ENCODE assay signal across 8 cellular contexts in genomic region chr1:63593303-63593886, GRCh38. TPM values are rescaled to one million over a fixed set of nuclear protein-coding genes. Genes with fewer than 3 reads are reported as not detected.
DNase-seq lines count a peak whose midpoint lies in the region; ATAC-seq, FAIRE-seq and TF ChIP-seq lines count a peak whose summit lies in the region.

Gene PGM1 (plus strand): TSS chr1:63593411. CDS start chr1:63593489, 78 bp downstream.

- POLR2A ChIA-PET in H1 (lab: Charles Lee; ENCODE audit: partially characterized antibody) = interaction anchor here (0.7 to 1.5 kb wide), 5 partner anchors 8 to 30 kb away, joined by 3 to 6 read pairs (median 4); no protein-coding TSS in a partner anchor

- H2BK15ac ChIP-seq in H1 (ENCODE audit: low read length) (no peak within 1 kb of the TSS; the same call in 1 of the 2 replicates), mesendoderm (replicated peaks; ENCODE audit: low read depth) (no peak within 1 kb of the TSS)

- H3K4me2 ChIP-seq in H1 (ENCODE audit: insufficient read depth in 1 of 2, low read depth in 2 of 2, low read length in 2 of 2) (peak within 1 kb of the TSS; percentile 74), mesendoderm (ENCODE audit: low read length) (peak within 1 kb of the TSS; percentile 75)

- peak within 1 kb of the TSS; percentile 80 for H2AFZ ChIP-seq in H1 (ENCODE audit: low read length)

- H4K5ac ChIP-seq in H1 (ENCODE audit: insufficient read length, low read depth, low read length) (peak within 1 kb of the TSS; percentile 78), mesendoderm (ENCODE audit: low read length) (peak within 1 kb of the TSS; percentile 26)

- peak within 1 kb of the TSS; percentile 26 for H4K91ac ChIP-seq in H1 (replicated peaks; ENCODE audit: insufficient read length, low read length)

- H3K4ac ChIP-seq in H1 (replicated peaks; ENCODE audit: insufficient read length, low read depth, low read length) = no peak within 1 kb of the TSS
- peak within 1 kb of the TSS; percentile 73 for H3K4ac ChIP-seq in mesendoderm (ENCODE audit: low read depth, low read length)

- H3K36me3 ChIP-seq in H1 (ENCODE audit: control insufficient read depth in 2 of 4, insufficient read depth in 4 of 4, low read length in 3 of 4) = no peaks in the 10 kb centered on the region
- H3K36me3 ChIP-seq in mesendoderm (ENCODE audit: control insufficient read depth, insufficient read depth, low read length) = no peaks in the 10 kb centered on the region

- 2% methylated on average over 57 of the region's 64 CpGs; no CpG with 5 or more reads in 1 of the 2 experiments for whole genome bisulfite sequencing in H1 (ENCODE audit: extremely low coverage in 1 of 2, insufficient coverage in 1 of 2, insufficient read length in 1 of 2, insufficient replicate concordance in 2 of 2, low coverage in 1 of 2, low lambda C conversion rate in 2 of 2, missing lambda C conversion rate in 1 of 2), 2 experiments
- WGBS in mesendoderm (ENCODE audit: extremely low coverage, insufficient coverage, low lambda C conversion rate) = no CpG with 5 or more reads among the region's 64 CpGs

- TF ChIP-seq RAD21 in H1 (IDR thresholded peaks at IDR 0.05 in 1 of 2, conservative IDR thresholded peaks at IDR 0.05 in 1 of 2; ENCODE audit: low read depth in 2 of 2, low read length in 2 of 2) = no peak

- H3K23ac ChIP-seq in H1 (ENCODE audit: insufficient read length) = no peak within 1 kb of the TSS
- H3K23ac ChIP-seq in mesendoderm (ENCODE audit: low read length) = peak within 1 kb of the TSS; percentile 25

- TF ChIP-seq CTCF in H1 (IDR thresholded peaks at IDR 0.05; ENCODE audit: control extremely low read depth in 1 of 3, insufficient read depth in 1 of 3, low read depth in 1 of 3, low read length in 3 of 3) = no peak

- TF ChIP-seq POLR2A in H1 (IDR thresholded peaks at IDR 0.05; ENCODE audit: control extremely low read depth in 1 of 2, low read depth in 2 of 2, low read length in 2 of 2) = no peak; a peak in 2 of 3 replicates

- H3K18ac ChIP-seq in H1 (ENCODE audit: extremely low read depth, low read length) = peak within 1 kb of the TSS; percentile 73
- peak within 1 kb of the TSS; percentile 60 for H3K18ac ChIP-seq in mesendoderm (ENCODE audit: low read length)

- H3K56ac ChIP-seq in H1 (replicated peaks; ENCODE audit: insufficient read length, low read depth, low read length) (peak within 1 kb of the TSS; percentile 56), mesendoderm (ENCODE audit: low read length) (peak within 1 kb of the TSS; percentile 94)

- H4K20me1 ChIP-seq in H1 (replicated peaks in 1 of 2; ENCODE audit: control insufficient read depth in 1 of 2, insufficient read depth in 2 of 2, low read length in 2 of 2) = no peaks in the 10 kb centered on the region

- DNase-seq in C1 segment of cervical spinal cord (lab: John Stamatoyannopoulos, UW) = peak in 13 of 14 donors; percentile 10 to 81 (median 68)
- DNase-seq in NCI-H748 treated with DMSO at 0.1 percent for 48 hours (lab: John Stamatoyannopoulos, UW) = peak; percentile 37
- DNase-seq in activated CD8-positive, alpha-beta memory T cell treated with anti-CD3 and anti-CD28 coated beads for 4 hours (ENCODE audit: low read depth in 2 of 2) = peak; percentile 43 to 54
- DNase-seq in H1 (ENCODE audit: low read depth in 1 of 2, low spot score in 2 of 2) = peak; percentile 50 to 84
- no peak for DNase-seq in mesendoderm
- DNase-seq in stimulated activated CD8-positive, alpha-beta memory T cell treated with anti-CD3 and anti-CD28 coated beads, Interleukin-15, amount 100 ng/mL, for 1 hour (ENCODE audit: low read depth) = peak; percentile 50

- H3K9ac ChIP-seq in H1 (replicated peaks in 1 of 4; ENCODE audit: extremely low read depth in 1 of 4, low read depth in 3 of 4, low read length in 3 of 4) (peak within 1 kb of the TSS; percentile 46 to 63 (median 56); a peak in 6 of 7 replicates), mesendoderm (ENCODE audit: low read length) (peak within 1 kb of the TSS; percentile 81)

- peak within 1 kb of the TSS; percentile 56; the same call in 1 of the 2 replicates for H2BK12ac ChIP-seq in H1 (ENCODE audit: low read depth, low read length)

- H3K4me1 ChIP-seq in H1 (replicated peaks in 1 of 4; ENCODE audit: control insufficient read depth in 3 of 4, insufficient read depth in 4 of 4, low read length in 3 of 4) = peaks cover 0 to 3% (median under 1%) of the 10 kb centered on the region in 4 experiments; a peak in 2 of 7 replicates
- H3K4me1 ChIP-seq in mesendoderm (ENCODE audit: control insufficient read depth, low read depth, low read length) = peaks cover 6% of the 10 kb centered on the region

- peaks cover 4% of the 10 kb centered on the region for H3K23me2 ChIP-seq in H1 (ENCODE audit: low read depth, low read length)

- no peak within 1 kb of the TSS; the same call in 1 of the 2 replicates for H3K27ac ChIP-seq in H1 (ENCODE audit: low read depth, low read length)
- H3K27ac ChIP-seq in mesendoderm (ENCODE audit: low read depth, low read length) = peak within 1 kb of the TSS; percentile 52

- no peaks in the 10 kb centered on the region for H3K9me3 ChIP-seq in H1 (ENCODE audit: insufficient read depth in 2 of 2, low read depth in 1 of 2, low read length in 1 of 2)

- no peak within 1 kb of the TSS for H2BK120ac ChIP-seq in H1 (replicated peaks; ENCODE audit: low read depth, low read length)
- no peak within 1 kb of the TSS for H2BK120ac ChIP-seq in mesendoderm (ENCODE audit: low read depth, low read length)

- H3K79me2 ChIP-seq in H1 (ENCODE audit: control insufficient read depth in 1 of 2, insufficient read depth in 2 of 2, low read length in 2 of 2) (peaks cover 0 to 5% of the 10 kb centered on the region in 2 experiments; a peak in 1 of 4 replicates), mesendoderm (ENCODE audit: control insufficient read depth, insufficient read depth, low read length) (peaks cover 14% of the 10 kb centered on the region)

- H3K4me3 ChIP-seq in H1 (ENCODE audit: extremely low read depth in 1 of 4, insufficient read depth in 2 of 4, low read depth in 3 of 4, low read length in 4 of 4) (peak within 1 kb of the TSS; percentile 81 to 89 (median 85)), mesendoderm (ENCODE audit: low read length) (peak within 1 kb of the TSS; percentile 80)

- H2AK5ac ChIP-seq in H1 (ENCODE audit: low read depth, low read length) = no peak within 1 kb of the TSS
- H2AK5ac ChIP-seq in mesendoderm (ENCODE audit: low read length) = no peak within 1 kb of the TSS

- no peak within 1 kb of the TSS for H2BK20ac ChIP-seq in H1 (ENCODE audit: low read length)

- ATAC-seq in GM19324 (IDR thresholded peaks at IDR 0.05; ENCODE audit: low FRiP score, unreplicated experiment) (peak; percentile 79), HG03457 (IDR thresholded peaks at IDR 0.05; ENCODE audit: unreplicated experiment) (peak; percentile 75)

- H2BK5ac ChIP-seq in H1 (ENCODE audit: low read depth, low read length) = peak within 1 kb of the TSS; percentile 64; the same call in 1 of the 2 replicates
- peak within 1 kb of the TSS; percentile 51 for H2BK5ac ChIP-seq in mesendoderm (ENCODE audit: low read length)

- no peak within 1 kb of the TSS for H3K14ac ChIP-seq in H1 (ENCODE audit: insufficient read length)

- TF ChIP-seq EP300 in H1 (IDR thresholded peaks at IDR 0.05; ENCODE audit: borderline replicate concordance in 1 of 2, low read depth in 2 of 2, low read length in 2 of 2) = no peak

- FAIRE-seq in H1 (lab: Jason Lieb, UNC) = no peak

- H3K27me3 ChIP-seq in H1 (replicated peaks in 1 of 4; ENCODE audit: control insufficient read depth in 3 of 4, extremely low read depth in 1 of 4, insufficient read depth in 3 of 4, low read length in 3 of 4) = no peaks in the 10 kb centered on the region
- no peaks in the 10 kb centered on the region for H3K27me3 ChIP-seq in mesendoderm (ENCODE audit: insufficient read depth, low read length, poor library complexity)

- CTCF ChIA-PET in H1 (lab: Charles Lee; ENCODE audit: partially characterized antibody) = interaction anchor here (0.6 to 7.2 kb wide), 4 partner anchors 18 to 587 kb away, joined by 3 to 55 read pairs (median 4); no protein-coding TSS in a partner anchor

- peaks cover 2% of the 10 kb centered on the region; the same call in 1 of the 2 replicates for H3K79me1 ChIP-seq in H1 (ENCODE audit: low read depth, low read length)
- peaks cover 10% of the 10 kb centered on the region for H3K79me1 ChIP-seq in mesendoderm (ENCODE audit: low read length)

- H4K8ac ChIP-seq in H1 (ENCODE audit: extremely low read depth, insufficient read depth, low read length) (peak within 1 kb of the TSS; percentile 91), mesendoderm (ENCODE audit: low read depth, low read length) (no peak within 1 kb of the TSS)

TF ChIP-seq in H1, 55 proteins besides CTCF, POLR2A, EP300 and RAD21 (continues in another document):
- TF ChIP-seq RBBP5 (IDR thresholded peaks at IDR 0.05; ENCODE audit: borderline replicate concordance, low read depth, low read length) (peak; percentile 95; the same call in 1 of the 2 replicates), TBP (IDR thresholded peaks at IDR 0.05; ENCODE audit: low read depth, low read length) (no peak; the same call in 1 of the 2 replicates), SUZ12 (IDR thresholded peaks at IDR 0.05; ENCODE audit: low read length) (peak; percentile 26; the same call in 1 of the 2 replicates), ASH2L (IDR thresholded peaks at IDR 0.05; ENCODE audit: low read length) (peak; percentile 95), CBX5 (IDR thresholded peaks at IDR 0.05; ENCODE audit: low read depth, low read length) (no peak), SIN3A (conservative IDR thresholded peaks at IDR 0.05 in 1 of 2, IDR thresholded peaks at IDR 0.05 in 1 of 2; ENCODE audit: low read depth in 1 of 2, low read length in 2 of 2) (no peak), CREB1 (IDR thresholded peaks at IDR 0.05) (peak; percentile 6; the same call in 1 of the 2 replicates), SIX5 (IDR thresholded peaks at IDR 0.05; ENCODE audit: low read depth, low read length) (no peak), CHD1 (IDR thresholded peaks at IDR 0.05; ENCODE audit: low read depth, low read length) (no peak), MAX (IDR thresholded peaks at IDR 0.05) (peak; percentile 50), PHF8 (conservative IDR thresholded peaks at IDR 0.05; ENCODE audit: low read depth, low read length) (peak; percentile 60)

RNA-seq across cellular contexts. Expression of gene PGM1, which starts in this region (rescaled TPM):
- total RNA-seq in H1 (2021; fragmentation: NEBNext Ultra II Directional; extraction: Animal tissue kit (Norgen Biotek cat#: 25700)) = 60.2 and 65.4 TPM in 2 replicates
- 33.0 and 37.4 TPM in 2 replicates for polyA plus RNA-seq in H1 (2011; rRNA removed)
- polyA plus RNA-seq in H1 (2011; cell fraction: cytosol; rRNA removed) = 40.6 TPM
- polyA plus RNA-seq in H1 (2011; cell fraction: nucleus; rRNA removed) = 41.9 TPM
- polyA plus RNA-seq in H1 (2012, experiment 1 of 2) = 60.4 to 75.1 TPM (median 68.0 TPM) in 4 replicates
- 48.0 TPM for polyA plus RNA-seq in H1 (2012, experiment 2 of 2)
- polyA plus RNA-seq in H1 (2013, experiment 1 of 2) = 50.1 TPM
- 47.0 TPM for polyA plus RNA-seq in H1 (2013, experiment 2 of 2)
- polyA minus RNA-seq in H1 (2011; rRNA and poly(A)+ RNA removed) = 44.4 and 48.0 TPM in 2 replicates
- 32.4 TPM for polyA minus RNA-seq in H1 (2011; cell fraction: cytosol; rRNA and poly(A)+ RNA removed)
- polyA minus RNA-seq in H1 (2011; cell fraction: nucleus; rRNA and poly(A)+ RNA removed) = 24.7 TPM
- polyA plus RNA-seq in mesendoderm (2013, experiment 1 of 2) = 46.0 TPM
- polyA plus RNA-seq in mesendoderm (2013, experiment 2 of 2) = 47.9 TPM
